ENCODE assay signal across 1 cellular context in genomic region chr12:14769462-14769836, GRCh38.
TF ChIP-seq lines count a peak whose summit lies in the region.

No MANE protein-coding gene starts in this region.

TF ChIP-seq in H1, 55 proteins besides CTCF, POLR2A, EP300 and RAD21:
- TF ChIP-seq CTBP2 (IDR thresholded peaks at IDR 0.05; ENCODE audit: borderline replicate concordance, insufficient read depth, insufficient read length, low read length): peak; percentile 32
- TF ChIP-seq BCL11A (IDR thresholded peaks at IDR 0.05; ENCODE audit: low read depth in 2 of 2, low read length in 2 of 2): no peak
- TF ChIP-seq JUND (IDR thresholded peaks at IDR 0.05; ENCODE audit: low read length): no peak
- peak; percentile 34 for TF ChIP-seq SAP30 (IDR thresholded peaks at IDR 0.05; ENCODE audit: insufficient read depth, insufficient replicate concordance, low read length)
- peak; percentile 10 for TF ChIP-seq KDM4A (IDR thresholded peaks at IDR 0.05; ENCODE audit: low read depth, low read length, severe bottlenecking)
- TF ChIP-seq SIRT6 (IDR thresholded peaks at IDR 0.05; ENCODE audit: low read length): peak; percentile 41
- TF ChIP-seq PHF8 (conservative IDR thresholded peaks at IDR 0.05; ENCODE audit: low read depth, low read length): peak; percentile 6; the same call in 1 of the 2 replicates
